In genomic region chr7:75845132-75845531, GRCh38 we compare ENCODE assay signal across 6 cellular contexts. TPM values are rescaled to one million over a fixed set of nuclear protein-coding genes. Genes with fewer than 3 reads are reported as not detected.
"Had no signal": no experiment of that assay in that cellular context is flagged by ENCODE, and none has a peak within 500 bp of the region (broad histone marks: within the 10 kb centered on the region; RNA-seq: fewer than 3 reads in every experiment).

No MANE protein-coding gene starts in this region.

RNA-seq across cellular contexts. Expression of gene CCL24, which starts 31.5 kb away (rescaled TPM):
- total RNA-seq: GM23338, H1, H9, HepG2, HFFc6, HT1080 had no signal
- polyA plus RNA-seq: GM23338, H1, HepG2 had no signal
